9 cellular contexts compared by ENCODE assay signal in the genomic region with DNA sequence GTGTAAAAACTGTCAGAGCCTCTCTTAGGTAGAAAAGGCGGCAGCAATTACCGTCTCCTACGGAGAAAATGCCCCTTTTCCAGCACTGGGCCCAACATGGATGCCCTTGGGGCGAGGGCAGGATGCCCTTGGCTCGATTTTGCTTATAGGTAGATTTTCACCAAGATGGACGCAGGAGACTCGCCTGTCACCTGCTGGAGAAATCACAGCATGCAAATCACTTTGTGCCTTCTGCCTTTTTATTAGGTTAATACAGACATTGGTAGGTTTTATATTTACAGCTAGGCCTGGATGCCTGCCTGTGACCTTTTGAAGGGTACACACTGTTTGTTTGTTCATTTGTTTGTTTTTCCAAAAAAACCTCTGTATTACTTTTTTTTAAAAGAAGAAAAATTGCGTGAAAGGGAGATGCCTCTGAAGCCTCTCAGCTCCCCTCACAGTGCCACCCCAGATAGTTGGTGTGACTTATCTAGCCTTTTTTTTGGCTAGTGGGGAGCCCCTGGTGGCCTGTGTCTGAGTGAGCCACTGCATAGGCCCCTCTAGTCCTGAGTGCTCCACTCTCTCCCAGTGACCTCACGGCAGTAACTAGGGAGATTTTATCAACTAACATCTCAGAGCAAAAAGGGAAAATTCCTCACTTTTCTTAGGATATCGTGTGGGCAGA. TPM values are rescaled to one million over a fixed set of nuclear protein-coding genes. Genes with fewer than 3 reads are reported as not detected.
DNase-seq lines count a peak whose midpoint lies in the region; ATAC-seq, FAIRE-seq and TF ChIP-seq lines count a peak whose summit lies in the region.
"Had no signal": no experiment of that assay in that cellular context is flagged by ENCODE, and none has a peak within 500 bp of the region (broad histone marks: within the 10 kb centered on the region; RNA-seq: fewer than 3 reads in every experiment).

No MANE protein-coding gene starts in this region.

- BruUV-seq in HepG2 (replicated peaks; lab: Mats Ljungman, UMichigan): no TSS peak

- H3K9me3 Mint-ChIP-seq in activated CD4-positive, alpha-beta T cell treated with anti-CD3 and anti-CD28 coated beads for 36 hours (ENCODE audit: low read depth): no peaks in the 10 kb centered on the region
- no peaks in the 10 kb centered on the region for H3K9me3 Mint-ChIP-seq in type B pancreatic cell
- no peaks in the 10 kb centered on the region for H3K9me3 Mint-ChIP-seq in activated T-cell treated with anti-CD3 and anti-CD28 coated beads, Interleukin-2, amount 50 U/mL, for 24 hours
- H3K9me3 Mint-ChIP-seq: central memory CD8-positive, alpha-beta T cell had no signal

- H3K4me1 Mint-ChIP-seq in activated CD4-positive, alpha-beta T cell treated with anti-CD3 and anti-CD28 coated beads for 36 hours: peaks cover 42% of the 10 kb centered on the region
- peaks cover 41% of the 10 kb centered on the region for H3K4me1 Mint-ChIP-seq in type B pancreatic cell (ENCODE audit: unreplicated experiment)
- peaks cover 44% of the 10 kb centered on the region for H3K4me1 Mint-ChIP-seq in activated T-cell treated with anti-CD3 and anti-CD28 coated beads, Interleukin-2, amount 50 U/mL, for 24 hours (ENCODE audit: low read depth)

- CTCF ChIA-PET in activated CD4-positive, alpha-beta T cell treated with anti-CD3 and anti-CD28 coated beads for 36 hours (lab: Charles Lee): interaction anchor here (1.1 to 1.3 kb wide), 2 partner anchors 11 to 240 kb away, joined by 3 to 6 read pairs; no protein-coding TSS in a partner anchor
- CTCF ChIA-PET in HepG2 (lab: Yijun Ruan, JAX; ENCODE audit: low intra/inter-chr PET ratio, low total read pairs): no interaction called here

- intact Hi-C loops in activated CD4-positive, alpha-beta T cell treated with anti-CD3 and anti-CD28 coated beads for 36 hours (cut with DNase I, micrococcal nuclease): loop anchor here (5.0 kb wide), 4 partner anchors 62 to 378 kb away; a partner anchor contains a TSS
- intact Hi-C loops in HepG2 (cut with micrococcal nuclease; ENCODE audit: unreplicated experiment): loop anchor here (1.0 to 10.0 kb wide), 7 partner anchors 104 to 506 kb away; a partner anchor contains a TSS

- peak; percentile 41; the same call in 1 of the 2 replicates for TF ChIP-seq CTCF in HepG2 (CRISPR knock-in tag; IDR thresholded peaks at IDR 0.05)
- peak; percentile 59 for TF ChIP-seq CTCF in type B pancreatic cell (conservative IDR thresholded peaks at IDR 0.05)

- no peaks in the 10 kb centered on the region for H3K9me3 ChIP-seq in HepG2 (ENCODE audit: low read length)

- H3K27ac Mint-ChIP-seq in activated CD4-positive, alpha-beta T cell treated with anti-CD3 and anti-CD28 coated beads for 36 hours: no peak overlapping the region
- H3K27ac Mint-ChIP-seq in type B pancreatic cell: peak overlapping the region; percentile 92
- H3K27ac Mint-ChIP-seq in activated T-cell treated with anti-CD3 and anti-CD28 coated beads, Interleukin-2, amount 50 U/mL, for 24 hours: no peak overlapping the region

- TF ChIP-seq POLR2A in HepG2 (IDR thresholded peaks at IDR 0.05; ENCODE audit: insufficient read depth in 1 of 2, low read depth in 2 of 2, low read length in 2 of 2): no peak

- H3K27me3 Mint-ChIP-seq in activated CD4-positive, alpha-beta T cell treated with anti-CD3 and anti-CD28 coated beads for 36 hours: peaks cover 19% of the 10 kb centered on the region
- no peaks in the 10 kb centered on the region for H3K27me3 Mint-ChIP-seq in type B pancreatic cell
- peaks cover 28% of the 10 kb centered on the region for H3K27me3 Mint-ChIP-seq in activated T-cell treated with anti-CD3 and anti-CD28 coated beads, Interleukin-2, amount 50 U/mL, for 24 hours
- H3K27me3 Mint-ChIP-seq: central memory CD8-positive, alpha-beta T cell had no signal

- peak overlapping the region; percentile 98 for H3K4me2 ChIP-seq in HepG2 (ENCODE audit: low read depth, low read length)

- H3K9ac ChIP-seq in HepG2 (ENCODE audit: insufficient read depth, low read depth, low read length): peak overlapping the region; percentile 95

- peaks cover 73% of the 10 kb centered on the region for H3K79me2 ChIP-seq in HepG2 (ENCODE audit: insufficient read depth, low read length)

- no peak for FAIRE-seq in HepG2 (lab: Jason Lieb, UNC)

- H3K4me1 ChIP-seq in HepG2 (ENCODE audit: insufficient read depth, low read length): peaks cover 65% of the 10 kb centered on the region

- 0 out of 2 replicates have a peak, but pooled peaks have one; percentile 8 for TF ChIP-seq RAD21 in HepG2 (CRISPR knock-in tag; IDR thresholded peaks at IDR 0.05)

- peak overlapping the region; percentile 95 to 99 (median 96) for H3K4me3 ChIP-seq in HepG2 (replicated peaks in 1 of 3; ENCODE audit: insufficient read depth in 1 of 3, low read depth in 2 of 3, low read length in 3 of 3)

- H3K27me3 ChIP-seq in HepG2 (ENCODE audit: control insufficient read depth in 1 of 2, insufficient read depth in 2 of 2, low read length in 2 of 2): no peaks in the 10 kb centered on the region; a peak in 1 of 5 replicates

- 2% methylated on average over 10 of the region's 10 CpGs for WGBS in HepG2 (ENCODE audit: low lambda C conversion rate)

- H4K20me1 ChIP-seq in HepG2 (ENCODE audit: insufficient read depth, low read length): peaks cover 50% of the 10 kb centered on the region

- H3K4me3 Mint-ChIP-seq in activated CD4-positive, alpha-beta T cell treated with anti-CD3 and anti-CD28 coated beads for 36 hours: peak overlapping the region; percentile 78
- H3K4me3 Mint-ChIP-seq in type B pancreatic cell: peak overlapping the region; percentile 94
- no peak overlapping the region for H3K4me3 Mint-ChIP-seq in activated T-cell treated with anti-CD3 and anti-CD28 coated beads, Interleukin-2, amount 50 U/mL, for 24 hours

- no peak for TF ChIP-seq EP300 in HepG2 (IDR thresholded peaks at IDR 0.05; ENCODE audit: low read depth in 2 of 2, low read length in 2 of 2)
- no peak for TF ChIP-seq EP300 in HepG2 (CRISPR knock-in tag; IDR thresholded peaks at IDR 0.05; ENCODE audit: borderline replicate concordance)

- ATAC-seq in activated CD4-positive, alpha-beta T cell treated with anti-CD3 and anti-CD28 coated beads for 36 hours: no peak
- peak; percentile 38 for ATAC-seq in HepG2
- no peak for ATAC-seq in GM18867 (IDR thresholded peaks at IDR 0.05; ENCODE audit: unreplicated experiment)

- peaks cover 8% of the 10 kb centered on the region for H3K36me3 Mint-ChIP-seq in activated CD4-positive, alpha-beta T cell treated with anti-CD3 and anti-CD28 coated beads for 36 hours (ENCODE audit: low read depth)
- H3K36me3 Mint-ChIP-seq in type B pancreatic cell: peaks cover 33% of the 10 kb centered on the region
- H3K36me3 Mint-ChIP-seq in activated T-cell treated with anti-CD3 and anti-CD28 coated beads, Interleukin-2, amount 50 U/mL, for 24 hours (ENCODE audit: low read depth): peaks cover 9% of the 10 kb centered on the region

- peak overlapping the region; percentile 95 for H3K27ac ChIP-seq in HepG2 (ENCODE audit: extremely low read length, insufficient read depth, low read length)

- DNase-seq in activated CD4-positive, alpha-beta T cell treated with anti-CD3 and anti-CD28 coated beads for 36 hours: peak; percentile 27
- DNase-seq in activated CD4-positive, alpha-beta T cell treated with anti-CD3 and anti-CD28 coated beads, Interleukin-2, amount 50 U/mL, for 1 hour: no peak
- peak; percentile 81 for DNase-seq in M059J (ENCODE audit: low read depth)
- peak; percentile 62 for DNase-seq in astrocyte of the hippocampus (ENCODE audit: low read depth, low spot score)
- DNase-seq in HepG2 (ENCODE audit: low spot score): peak; percentile 71
- no peak for DNase-seq in type B pancreatic cell (ENCODE audit: extremely low spot score, unreplicated experiment)
- DNase-seq in activated T-cell treated with anti-CD3 and anti-CD28 coated beads, Interleukin-2, amount 50 U/mL, for 24 hours: no peak

- POLR2A ChIA-PET in activated CD4-positive, alpha-beta T cell treated with anti-CD3 and anti-CD28 coated beads for 36 hours (lab: Charles Lee): no interaction called here
- POLR2A ChIA-PET in HepG2 (lab: Yijun Ruan, JAX): interaction anchor here (0.6 to 4.6 kb wide), 7 partner anchors 16 to 766 kb away, joined by 3 to 25 read pairs (median 3); no protein-coding TSS in a partner anchor

- H2AFZ ChIP-seq in HepG2 (ENCODE audit: low read length): no peak overlapping the region

- H3K36me3 ChIP-seq in HepG2 (replicated peaks in 1 of 2; ENCODE audit: control insufficient read depth in 1 of 2, insufficient read depth in 2 of 2, low read length in 2 of 2): peaks cover 8 to 28% of the 10 kb centered on the region in 2 experiments

- in situ Hi-C loops in HepG2 (cut with HindIII; ENCODE audit: extremely low pct_ligation_motif_present, low pct_unique_long_range_greater_than_20kb): no loop called here

TF ChIP-seq in HepG2, 621 proteins besides CTCF, POLR2A, EP300 and RAD21 (continues in another document):
- TF ChIP-seq KAT7 (CRISPR knock-in tag; IDR thresholded peaks at IDR 0.05; ENCODE audit: borderline replicate concordance): no peak

RNA-seq across cellular contexts. Expression of a gene that starts 2.5 kb away (rescaled TPM):
- 1 to 10 TPM; 2.9 to 3.3 TPM for total RNA-seq in activated CD4-positive, alpha-beta T cell treated with anti-CD3 and anti-CD28 coated beads for 36 hours
- total RNA-seq in M059J (2014; rRNA removed; shearing (Covaris generic)): 68.2 and 71.0 TPM in 2 replicates
- total RNA-seq in HepG2 (2016; rRNA removed; fragmentation: Illumina TruSeq; extraction: Trizol) (89.8 and 135 TPM in 2 replicates), type B pancreatic cell (ENCODE audit: low replicate concordance) (237 and 306 TPM in 2 replicates)
- 15.3 and 17.7 TPM in 2 replicates for total RNA-seq in HepG2 (2016; cell fraction: cytosol; rRNA removed; fragmentation: Illumina TruSeq; extraction: Trizol; ENCODE audit: low read depth)
- total RNA-seq in HepG2 (2016; cell fraction: insoluble cytoplasmic fraction; rRNA removed; fragmentation: Illumina TruSeq; extraction: Trizol): 83.4 and 139 TPM in 2 replicates
- 47.8 and 51.7 TPM in 2 replicates for total RNA-seq in HepG2 (2016; cell fraction: membrane; rRNA removed; fragmentation: Illumina TruSeq; extraction: Trizol)
- total RNA-seq in HepG2 (2016; cell fraction: nucleus; rRNA removed; fragmentation: Illumina TruSeq; extraction: Trizol): 170 and 186 TPM in 2 replicates
- polyA plus RNA-seq in HepG2 (2011; rRNA removed): 134 TPM in 2 replicates
- 63.8 and 107 TPM in 2 replicates for polyA plus RNA-seq in HepG2 (2011; cell fraction: cytosol; rRNA removed)
- 45.7 and 54.4 TPM in 2 replicates for polyA plus RNA-seq in HepG2 (2011; cell fraction: nucleus; rRNA removed)
- 194 and 216 TPM in 2 replicates for polyA plus RNA-seq in HepG2 (2012)
- 12.7 and 13.7 TPM in 2 replicates for polyA plus RNA-seq in HepG2 (2016; cell fraction: cytosol; fragmentation: Illumina TruSeq; extraction: Trizol; ENCODE audit: low read depth)
- polyA plus RNA-seq in HepG2 (2016; cell fraction: insoluble cytoplasmic fraction; fragmentation: Illumina TruSeq; extraction: Trizol; ENCODE audit: low read depth): 116 and 118 TPM in 2 replicates
- polyA plus RNA-seq in HepG2 (2016; cell fraction: membrane; fragmentation: Illumina TruSeq; extraction: Trizol; ENCODE audit: low read depth): 31.8 and 33.5 TPM in 2 replicates
- polyA plus RNA-seq in HepG2 (2016; cell fraction: nucleus; fragmentation: Illumina TruSeq; extraction: Trizol; ENCODE audit: insufficient read depth, low read depth): 298 and 311 TPM in 2 replicates
- 26.2 and 55.9 TPM in 2 replicates for polyA minus RNA-seq in HepG2 (2011; rRNA and poly(A)+ RNA removed; ENCODE audit: low replicate concordance)
- polyA minus RNA-seq in HepG2 (2011; cell fraction: cytosol; rRNA and poly(A)+ RNA removed): 118 and 143 TPM in 2 replicates
- 93.7 and 117 TPM in 2 replicates for polyA minus RNA-seq in HepG2 (2011; cell fraction: nucleus; rRNA and poly(A)+ RNA removed)

Comparison
In these comparisons a context has a peak if more than half of its experiments do, and no peak if none do; other contexts are left out.
1. DNase-seq: peak in activated CD4-positive, alpha-beta T cell treated with anti-CD3 and anti-CD28 coated beads for 36 hours (single experiment), M059J (single experiment), astrocyte of the hippocampus (single experiment) and HepG2 (single experiment); none in activated CD4-positive, alpha-beta T cell treated with anti-CD3 and anti-CD28 coated beads, Interleukin-2, amount 50 U/mL, for 1 hour (single experiment), type B pancreatic cell (single experiment) and activated T-cell treated with anti-CD3 and anti-CD28 coated beads, Interleukin-2, amount 50 U/mL, for 24 hours (single experiment).